13 cellular contexts compared by ENCODE assay signal in the genomic region with DNA sequence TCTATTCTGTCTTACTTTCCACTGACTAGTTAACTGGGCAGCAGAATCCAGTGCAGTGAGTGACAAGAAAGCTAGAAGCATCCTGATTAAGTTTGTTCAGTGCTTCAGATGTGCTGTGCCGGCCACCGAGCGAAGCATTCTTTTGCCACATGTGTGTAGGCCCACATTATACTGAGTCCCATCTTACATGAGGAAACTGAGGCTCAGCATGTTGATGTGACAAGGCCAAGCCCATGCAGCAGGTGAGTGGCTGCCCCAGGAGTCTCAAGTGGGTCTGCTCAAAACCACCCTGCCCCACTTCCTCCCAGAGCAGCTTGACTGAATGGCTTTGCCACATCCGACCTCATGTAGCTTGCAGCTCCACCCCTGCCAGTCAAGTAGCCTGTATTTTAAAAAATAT. TPM values are rescaled to one million over a fixed set of nuclear protein-coding genes. Genes with fewer than 3 reads are reported as not detected.
DNase-seq lines count a peak whose midpoint lies in the region; ATAC-seq, FAIRE-seq and TF ChIP-seq lines count a peak whose summit lies in the region.
"Had no signal": no experiment of that assay in that cellular context is flagged by ENCODE, and none has a peak within 500 bp of the region (broad histone marks: within the 10 kb centered on the region; RNA-seq: fewer than 3 reads in every experiment).

No MANE protein-coding gene starts in this region.

- H4K20me1 ChIP-seq in GM12878 (ENCODE audit: control insufficient read depth, insufficient read depth) = peaks cover 9% of the 10 kb centered on the region

- ATAC-seq in GM12878 = peak; percentile 44
- ATAC-seq in aorta (ENCODE audit: low FRiP score) = no peak
- no peak for ATAC-seq in GM18498 (IDR thresholded peaks at IDR 0.05; ENCODE audit: unreplicated experiment)
- ATAC-seq: Right ventricle myocardium inferior, sciatic nerve had no signal

- H3K36me3 ChIP-seq in GM12878 (ENCODE audit: control insufficient read depth in 2 of 2, insufficient read depth in 2 of 2, low read length in 1 of 2) (peaks cover 26 to 31% of the 10 kb centered on the region in 2 experiments), thymus (ENCODE audit: control insufficient read depth, insufficient read depth) (peaks cover 29% of the 10 kb centered on the region), aorta (ENCODE audit: control insufficient read depth in 1 of 2, insufficient read depth in 2 of 2, low read length in 1 of 2) (no peaks in the 10 kb centered on the region)
- H3K36me3 ChIP-seq: cardiac muscle cell, HAP-1 had no signal

- RAD21 ChIA-PET in GM12878 (lab: Charles Lee; ENCODE audit: unreplicated experiment) = no interaction called here

- H3K9me3 ChIP-seq in GM12878 (replicated peaks; ENCODE audit: control insufficient read depth, insufficient read depth, low read length) (no peaks in the 10 kb centered on the region), thymus (ENCODE audit: control insufficient read depth) (no peaks in the 10 kb centered on the region), aorta (ENCODE audit: control insufficient read depth, low read length) (no peaks in the 10 kb centered on the region)
- H3K9me3 ChIP-seq: HAP-1 had no signal

- no peak for TF ChIP-seq RAD21 in GM12878 (IDR thresholded peaks at IDR 0.05; ENCODE audit: insufficient read depth, low read depth, low read length)

- no peak for TF ChIP-seq CTCF in GM12878 (IDR thresholded peaks at IDR 0.05 in 2 of 3, conservative IDR thresholded peaks at IDR 0.05 in 1 of 3; ENCODE audit: control insufficient read depth in 2 of 3, extremely low read depth in 1 of 3, insufficient read depth in 1 of 3, low read depth in 3 of 3, low read length in 3 of 3)

- POLR2A ChIA-PET in GM12878 (lab: Charles Lee) = interaction anchor here (0.8 kb wide), 1 partner anchor 9 kb away, joined by 3 read pairs; no protein-coding TSS in a partner anchor

- H3K4me3 ChIP-seq in GM12878 (no peak overlapping the region), thymus (ENCODE audit: low read length) (no peak overlapping the region), aorta (ENCODE audit: low read length in 2 of 2) (no peak overlapping the region)
- H3K4me3 ChIP-seq: cardiac muscle cell, HAP-1 had no signal

- H2AFZ ChIP-seq in GM12878 (ENCODE audit: control insufficient read depth, low read depth, low read length) = no peak overlapping the region

- CTCF ChIA-PET in GM12878 (lab: Yijun Ruan, JAX) = interaction anchor here (1.0 to 1.2 kb wide), 2 partner anchors 12 to 69 kb away, joined by 3 read pairs; no protein-coding TSS in a partner anchor

- no peak overlapping the region for H3K9ac ChIP-seq in GM12878 (ENCODE audit: control insufficient read depth, insufficient read depth, low read length)

- no TSS peak for BruUV-seq in GM12878 (replicated peaks; lab: Mats Ljungman, UMichigan)

- SMC1A ChIA-PET in GM12878 (lab: Charles Lee; ENCODE audit: uncharacterized antibody, unreplicated experiment) = interaction anchor here (0.9 to 1.4 kb wide), 3 partner anchors 16 to 192 kb away, joined by 3 to 4 read pairs (median 3); no protein-coding TSS in a partner anchor

- H3K4me2 ChIP-seq in GM12878 (ENCODE audit: control insufficient read depth, insufficient read depth) = no peak overlapping the region

- no peak for TF ChIP-seq EP300 in GM12878 (IDR thresholded peaks at IDR 0.05; ENCODE audit: borderline replicate concordance in 1 of 2, control insufficient read depth in 1 of 2, low read depth in 2 of 2, low read length in 2 of 2)

- peak; percentile 49 for DNase-seq in activated naive CD4-positive, alpha-beta T cell treated with Interleukin-2 at 50 U/mL for 16 hours
- no peak for DNase-seq in activated naive CD4-positive, alpha-beta T cell treated with anti-CD3 and anti-CD28 coated beads, Interleukin-2, amount 50 U/mL, for 16 hours
- peak; percentile 52 to 53 for DNase-seq in activated CD4-positive, alpha-beta T cell treated with anti-CD3 and anti-CD28 coated beads for 4 hours
- DNase-seq in GM12878 (ENCODE audit: low read depth, low spot score) (no peak), NCI-H1417 (lab: John Stamatoyannopoulos, UW) (no peak), aorta (no peak)
- DNase-seq: KBM-7 had no signal

- H3K4me1 ChIP-seq in GM12878 (ENCODE audit: control insufficient read depth, insufficient read depth, low read length) (no peaks in the 10 kb centered on the region), thymus (ENCODE audit: control insufficient read depth, insufficient read depth, low read length) (peaks cover 24% of the 10 kb centered on the region), aorta (ENCODE audit: control insufficient read depth in 1 of 2, insufficient read depth in 2 of 2, low read length in 2 of 2) (no peaks in the 10 kb centered on the region)
- H3K4me1 ChIP-seq: HAP-1 had no signal

- peak; percentile 47 for FAIRE-seq in GM12878 (lab: Jason Lieb, UNC)

- H3K27ac ChIP-seq in GM12878 (ENCODE audit: control insufficient read depth, insufficient read depth) = no peak overlapping the region
- H3K27ac ChIP-seq in thymus (ENCODE audit: low read depth) = peak overlapping the region; percentile 81
- H3K27ac ChIP-seq in aorta (ENCODE audit: low read depth in 1 of 2, low read length in 2 of 2) = no peak overlapping the region
- H3K27ac ChIP-seq: cardiac muscle cell had no signal

- peaks cover 13% of the 10 kb centered on the region for H3K79me2 ChIP-seq in GM12878 (ENCODE audit: control insufficient read depth, insufficient read depth, low read length)

- intact Hi-C loops in GM12878 (cut with micrococcal nuclease; ENCODE audit: unreplicated experiment) = loop anchor here (2.0 kb wide), 1 partner anchor 61 kb away; no protein-coding TSS in a partner anchor
- intact Hi-C loops in aorta (cut with DNase I) = no loop called here

- 62% methylated on average over 4 of the region's 4 CpGs for WGBS in GM12878 (ENCODE audit: insufficient coverage, insufficient replicate concordance, low lambda C conversion rate, missing lambda C conversion rate)
- WGBS in thymus = 66% methylated on average over 4 of the region's 4 CpGs
- WGBS in aorta, 2 donors = 88 to 90% methylated on average over 4 of the region's 4 CpGs

- no peaks in the 10 kb centered on the region for H3K27me3 ChIP-seq in GM12878 (replicated peaks in 1 of 2; ENCODE audit: control insufficient read depth in 2 of 2, insufficient read depth in 2 of 2, low read length in 1 of 2)
- H3K27me3 ChIP-seq in thymus (ENCODE audit: control insufficient read depth, insufficient read depth) = no peaks in the 10 kb centered on the region
- H3K27me3 ChIP-seq in aorta (ENCODE audit: control insufficient read depth in 1 of 2, insufficient read depth in 2 of 2, low read length in 1 of 2) = no peaks in the 10 kb centered on the region
- H3K27me3 ChIP-seq: cardiac muscle cell had no signal

- in situ Hi-C loops in GM12878 (cut with MboI) = no loop called here

- TF ChIP-seq POLR2A in GM12878 (IDR thresholded peaks at IDR 0.05; ENCODE audit: low read depth, low read length) = peak; percentile 75

TF ChIP-seq in GM12878, 131 proteins besides CTCF, POLR2A, EP300 and RAD21 (continues in another document):
- peak; percentile 36; the same call in 1 of the 2 replicates for TF ChIP-seq PAX5 (IDR thresholded peaks at IDR 0.05; ENCODE audit: borderline replicate concordance, low read depth, low read length)
- TF ChIP-seq EZH2 (IDR thresholded peaks at IDR 0.05; ENCODE audit: borderline replicate concordance, control insufficient read depth, low read depth, low read length) = no peak
- peak; percentile 76; the same call in 1 of the 2 replicates for TF ChIP-seq POLR2AphosphoS5 (IDR thresholded peaks at IDR 0.05; ENCODE audit: low read length)
- 0 out of 2 replicates have a peak, but pooled peaks have one; percentile 9 for TF ChIP-seq BCL11A (IDR thresholded peaks at IDR 0.05; ENCODE audit: low read depth, low read length)
- TF ChIP-seq HSF1 (IDR thresholded peaks at IDR 0.05; ENCODE audit: low read depth, low read length) = no peak
- no peak; the same call in 1 of the 2 replicates for TF ChIP-seq BACH1 (IDR thresholded peaks at IDR 0.05; ENCODE audit: borderline replicate concordance)
- TF ChIP-seq JUND (IDR thresholded peaks at IDR 0.05; ENCODE audit: low read depth, low read length) = no peak
- TF ChIP-seq IRF4 (IDR thresholded peaks at IDR 0.05; ENCODE audit: low read depth, low read length) = no peak
- TF ChIP-seq ZNF217 (IDR thresholded peaks at IDR 0.05) = no peak
- no peak for TF ChIP-seq YY1 (IDR thresholded peaks at IDR 0.05; ENCODE audit: low read depth, low read length)
- no peak for TF ChIP-seq NR2F1 (conservative IDR thresholded peaks at IDR 0.05)
- TF ChIP-seq SIN3A (IDR thresholded peaks at IDR 0.05; ENCODE audit: low read depth, low read length) = no peak

RNA-seq across cellular contexts. Expression of gene RHOH, which starts 50.5 kb away (rescaled TPM):
- 89.6 and 93.8 TPM in 2 replicates for total RNA-seq in GM12878 (2013; cell fraction: nucleolus; rRNA removed)
- total RNA-seq in GM12878 (2014; rRNA removed) (47.2 and 49.3 TPM in 2 replicates), GM12878 (2014; rRNA removed; fragmentation: Illumina TruSeq; extraction: Trizol) (46.5 and 48.1 TPM in 2 replicates), GM12878 (2021) (64.5 and 65.7 TPM in 2 replicates), aorta (1 to 10 TPM; 3.3 to 4.1 TPM)
- polyA plus RNA-seq in GM12878 (2011; ENCODE audit: low read depth) = 44.8 TPM
- polyA plus RNA-seq in GM12878 (2011; rRNA removed) (120 and 128 TPM in 2 replicates), GM12878 (2014; fragmentation: Illumina TruSeq; extraction: Trizol) (51.9 and 67.1 TPM in 2 replicates), GM12878 (2014; fragmentation: Nextera tagmentation; extraction: Ambion mirVana) (10 to 100 TPM; 48.9 to 78.4 TPM), GM12878 (2014; rRNA removed) (48.4 and 49.5 TPM in 2 replicates), GM12878 (2016; fragmentation: Nextera tagmentation; extraction: Ambion mirVana) (10 to 100 TPM; 63.8 to 64.4 TPM), thymus (71.2 TPM), aorta (1 to 10 TPM in 1 of 2 donors, under 1 TPM in 1; 0.74 to 3.3 TPM)
- 117 and 119 TPM in 2 replicates for polyA plus RNA-seq in GM12878 (2011; cell fraction: cytosol; rRNA removed)
- 75.7 and 87.1 TPM in 2 replicates for polyA plus RNA-seq in GM12878 (2011; cell fraction: nucleus; rRNA removed)
- 56.8 and 82.4 TPM in 2 replicates for polyA plus RNA-seq in GM12878 (2012)
- 176 and 260 TPM in 2 replicates for polyA minus RNA-seq in GM12878 (2011; rRNA and poly(A)+ RNA removed)
- polyA minus RNA-seq in GM12878 (2011; cell fraction: cytosol; rRNA and poly(A)+ RNA removed) = 56.8 and 63.4 TPM in 2 replicates
- polyA minus RNA-seq in GM12878 (2011; cell fraction: nucleus; rRNA and poly(A)+ RNA removed) = 91.3 and 105 TPM in 2 replicates
- total RNA-seq: cardiac muscle cell had no signal
- polyA plus RNA-seq: cardiac muscle cell had no signal

Comparison
In these comparisons a context has a peak if more than half of its experiments do, and no peak if none do; other contexts are left out.
1. DNase-seq: peak in activated naive CD4-positive, alpha-beta T cell treated with Interleukin-2 at 50 U/mL for 16 hours (single experiment) and activated CD4-positive, alpha-beta T cell treated with anti-CD3 and anti-CD28 coated beads for 4 hours (2 of 2); none in activated naive CD4-positive, alpha-beta T cell treated with anti-CD3 and anti-CD28 coated beads, Interleukin-2, amount 50 U/mL, for 16 hours (single experiment), GM12878 (single experiment), NCI-H1417 (0 of 3) and aorta (0 of 2).
2. RNA of gene RHOH, which starts 50.5 kb away (polyA plus RNA-seq): 71.2 TPM in thymus (single experiment) and 44.8 to 128 TPM in GM12878; 0.74 to 3.3 TPM in aorta; every median in the first group is over 10 times any median in the second.